In the genomic region with DNA sequence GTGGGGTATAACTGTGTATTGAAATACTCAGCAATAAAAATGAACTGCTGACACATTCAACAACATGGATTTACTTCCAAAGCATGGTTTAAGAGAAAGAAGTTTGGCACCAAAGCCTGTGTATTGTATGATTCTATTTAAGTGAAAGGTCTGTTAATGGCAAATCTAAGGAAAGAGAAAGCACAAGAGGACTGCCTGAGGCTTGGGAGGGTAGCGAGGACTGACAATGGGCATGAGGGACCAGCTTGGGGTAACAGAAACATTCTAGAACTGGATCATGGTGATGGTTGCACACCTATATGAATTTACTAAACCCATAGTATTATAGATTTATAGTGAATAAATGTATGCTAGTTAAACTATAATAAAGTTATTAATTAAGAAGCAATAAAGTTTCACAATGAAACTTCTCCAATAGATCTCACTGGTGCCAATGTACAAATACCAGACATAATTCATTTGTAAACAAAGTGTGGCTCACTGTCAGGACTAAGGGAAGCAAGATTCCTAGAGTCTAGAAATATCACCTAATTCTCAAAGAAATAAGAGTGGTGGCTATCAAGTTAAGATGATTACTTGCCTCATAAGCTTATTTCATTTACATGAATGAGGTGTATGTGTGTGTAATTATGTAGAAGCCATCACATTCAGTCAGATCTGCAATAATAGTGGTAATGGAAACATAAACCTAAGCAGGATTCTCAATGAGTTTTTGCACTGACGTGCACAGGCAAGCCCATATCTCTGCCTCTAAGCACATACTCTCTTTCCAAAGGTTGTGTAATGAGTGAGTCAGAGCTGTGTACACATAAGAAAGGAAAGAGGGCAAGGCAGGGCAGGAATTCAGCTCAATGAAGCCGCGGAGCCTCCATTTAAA, we compare ENCODE assay signal across 1 cellular context.
TF ChIP-seq lines count a peak whose summit lies in the region.

No MANE protein-coding gene starts in this region.

TF ChIP-seq in HepG2, 621 proteins besides CTCF, POLR2A, EP300 and RAD21 (continued from another document and continues in another):
- TF ChIP-seq, protein P1, sequence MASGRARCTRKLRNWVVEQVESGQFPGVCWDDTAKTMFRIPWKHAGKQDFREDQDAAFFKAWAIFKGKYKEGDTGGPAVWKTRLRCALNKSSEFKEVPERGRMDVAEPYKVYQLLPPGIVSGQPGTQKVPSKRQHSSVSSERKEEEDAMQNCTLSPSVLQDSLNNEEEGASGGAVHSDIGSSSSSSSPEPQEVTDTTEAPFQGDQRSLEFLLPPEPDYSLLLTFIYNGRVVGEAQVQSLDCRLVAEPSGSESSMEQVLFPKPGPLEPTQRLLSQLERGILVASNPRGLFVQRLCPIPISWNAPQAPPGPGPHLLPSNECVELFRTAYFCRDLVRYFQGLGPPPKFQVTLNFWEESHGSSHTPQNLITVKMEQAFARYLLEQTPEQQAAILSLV (CRISPR knock-in tag; IDR thresholded peaks at IDR 0.05; ENCODE audit: borderline replicate concordance), result no peak
- TF ChIP-seq TCF12 (IDR thresholded peaks at IDR 0.05) (no peak), TCF12 (CRISPR knock-in tag; IDR thresholded peaks at IDR 0.05) (no peak), ZNF24 (IDR thresholded peaks at IDR 0.05) (peak; percentile 57; the same call in 1 of the 2 replicates), ZNF468 (CRISPR knock-in tag; IDR thresholded peaks at IDR 0.05) (no peak), MBNL3 (CRISPR knock-in tag; conservative IDR thresholded peaks at IDR 0.05) (no peak), TRIM24 (CRISPR knock-in tag; IDR thresholded peaks at IDR 0.05) (no peak), PHF8 (CRISPR knock-in tag; IDR thresholded peaks at IDR 0.05) (no peak), SALL2 (CRISPR knock-in tag; IDR thresholded peaks at IDR 0.05) (no peak), ZNF747 (CRISPR knock-in tag; IDR thresholded peaks at IDR 0.05; ENCODE audit: borderline replicate concordance) (no peak), MTA1 (CRISPR knock-in tag; IDR thresholded peaks at IDR 0.05; ENCODE audit: borderline replicate concordance) (no peak), RORA (CRISPR knock-in tag; IDR thresholded peaks at IDR 0.05) (0 out of 2 replicates have a peak, but pooled peaks have one; percentile 39), ZSCAN22 (CRISPR knock-in tag; IDR thresholded peaks at IDR 0.05) (no peak), RELA (CRISPR knock-in tag; IDR thresholded peaks at IDR 0.05) (no peak), ZNF180 (CRISPR knock-in tag; IDR thresholded peaks at IDR 0.05; ENCODE audit: borderline replicate concordance, low read depth) (no peak), MXI1 (IDR thresholded peaks at IDR 0.05; ENCODE audit: borderline replicate concordance, low read depth, low read length) (no peak; the same call in 2 of the 3 replicates), ZNF331 (CRISPR knock-in tag; IDR thresholded peaks at IDR 0.05) (peak; percentile 87), BRD4 (CRISPR knock-in tag; IDR thresholded peaks at IDR 0.05) (no peak), ZNF446 (CRISPR knock-in tag; IDR thresholded peaks at IDR 0.05) (no peak), SP2 (CRISPR knock-in tag; IDR thresholded peaks at IDR 0.05) (no peak), ZNF230 (CRISPR knock-in tag; IDR thresholded peaks at IDR 0.05) (no peak), KLF16 (CRISPR knock-in tag; IDR thresholded peaks at IDR 0.05) (peak in 1 of 2 experiments; percentile 50; a peak in 1 of 4 replicates), SAP130 (CRISPR knock-in tag; IDR thresholded peaks at IDR 0.05; ENCODE audit: low read depth) (peak; percentile 74)
- TF ChIP-seq, protein P2, sequence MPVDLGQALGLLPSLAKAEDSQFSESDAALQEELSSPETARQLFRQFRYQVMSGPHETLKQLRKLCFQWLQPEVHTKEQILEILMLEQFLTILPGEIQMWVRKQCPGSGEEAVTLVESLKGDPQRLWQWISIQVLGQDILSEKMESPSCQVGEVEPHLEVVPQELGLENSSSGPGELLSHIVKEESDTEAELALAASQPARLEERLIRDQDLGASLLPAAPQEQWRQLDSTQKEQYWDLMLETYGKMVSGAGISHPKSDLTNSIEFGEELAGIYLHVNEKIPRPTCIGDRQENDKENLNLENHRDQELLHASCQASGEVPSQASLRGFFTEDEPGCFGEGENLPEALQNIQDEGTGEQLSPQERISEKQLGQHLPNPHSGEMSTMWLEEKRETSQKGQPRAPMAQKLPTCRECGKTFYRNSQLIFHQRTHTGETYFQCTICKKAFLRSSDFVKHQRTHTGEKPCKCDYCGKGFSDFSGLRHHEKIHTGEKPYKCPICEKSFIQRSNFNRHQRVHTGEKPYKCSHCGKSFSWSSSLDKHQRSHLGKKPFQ (CRISPR knock-in tag; IDR thresholded peaks at IDR 0.05; ENCODE audit: insufficient replicate concordance), result no peak
- TF ChIP-seq, protein P3, sequence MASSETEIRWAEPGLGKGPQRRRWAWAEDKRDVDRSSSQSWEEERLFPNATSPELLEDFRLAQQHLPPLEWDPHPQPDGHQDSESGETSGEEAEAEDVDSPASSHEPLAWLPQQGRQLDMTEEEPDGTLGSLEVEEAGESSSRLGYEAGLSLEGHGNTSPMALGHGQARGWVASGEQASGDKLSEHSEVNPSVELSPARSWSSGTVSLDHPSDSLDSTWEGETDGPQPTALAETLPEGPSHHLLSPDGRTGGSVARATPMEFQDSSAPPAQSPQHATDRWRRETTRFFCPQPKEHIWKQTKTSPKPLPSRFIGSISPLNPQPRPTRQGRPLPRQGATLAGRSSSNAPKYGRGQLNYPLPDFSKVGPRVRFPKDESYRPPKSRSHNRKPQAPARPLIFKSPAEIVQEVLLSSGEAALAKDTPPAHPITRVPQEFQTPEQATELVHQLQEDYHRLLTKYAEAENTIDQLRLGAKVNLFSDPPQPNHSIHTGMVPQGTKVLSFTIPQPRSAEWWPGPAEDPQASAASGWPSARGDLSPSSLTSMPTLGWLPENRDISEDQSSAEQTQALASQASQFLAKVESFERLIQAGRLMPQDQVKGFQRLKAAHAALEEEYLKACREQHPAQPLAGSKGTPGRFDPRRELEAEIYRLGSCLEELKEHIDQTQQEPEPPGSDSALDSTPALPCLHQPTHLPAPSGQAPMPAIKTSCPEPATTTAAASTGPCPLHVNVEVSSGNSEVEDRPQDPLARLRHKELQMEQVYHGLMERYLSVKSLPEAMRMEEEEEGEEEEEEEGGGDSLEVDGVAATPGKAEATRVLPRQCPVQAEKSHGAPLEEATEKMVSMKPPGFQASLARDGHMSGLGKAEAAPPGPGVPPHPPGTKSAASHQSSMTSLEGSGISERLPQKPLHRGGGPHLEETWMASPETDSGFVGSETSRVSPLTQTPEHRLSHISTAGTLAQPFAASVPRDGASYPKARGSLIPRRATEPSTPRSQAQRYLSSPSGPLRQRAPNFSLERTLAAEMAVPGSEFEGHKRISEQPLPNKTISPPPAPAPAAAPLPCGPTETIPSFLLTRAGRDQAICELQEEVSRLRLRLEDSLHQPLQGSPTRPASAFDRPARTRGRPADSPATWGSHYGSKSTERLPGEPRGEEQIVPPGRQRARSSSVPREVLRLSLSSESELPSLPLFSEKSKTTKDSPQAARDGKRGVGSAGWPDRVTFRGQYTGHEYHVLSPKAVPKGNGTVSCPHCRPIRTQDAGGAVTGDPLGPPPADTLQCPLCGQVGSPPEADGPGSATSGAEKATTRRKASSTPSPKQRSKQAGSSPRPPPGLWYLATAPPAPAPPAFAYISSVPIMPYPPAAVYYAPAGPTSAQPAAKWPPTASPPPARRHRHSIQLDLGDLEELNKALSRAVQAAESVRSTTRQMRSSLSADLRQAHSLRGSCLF (CRISPR knock-in tag; IDR thresholded peaks at IDR 0.05; ENCODE audit: borderline replicate concordance), result no peak
- TF ChIP-seq, protein P4, sequence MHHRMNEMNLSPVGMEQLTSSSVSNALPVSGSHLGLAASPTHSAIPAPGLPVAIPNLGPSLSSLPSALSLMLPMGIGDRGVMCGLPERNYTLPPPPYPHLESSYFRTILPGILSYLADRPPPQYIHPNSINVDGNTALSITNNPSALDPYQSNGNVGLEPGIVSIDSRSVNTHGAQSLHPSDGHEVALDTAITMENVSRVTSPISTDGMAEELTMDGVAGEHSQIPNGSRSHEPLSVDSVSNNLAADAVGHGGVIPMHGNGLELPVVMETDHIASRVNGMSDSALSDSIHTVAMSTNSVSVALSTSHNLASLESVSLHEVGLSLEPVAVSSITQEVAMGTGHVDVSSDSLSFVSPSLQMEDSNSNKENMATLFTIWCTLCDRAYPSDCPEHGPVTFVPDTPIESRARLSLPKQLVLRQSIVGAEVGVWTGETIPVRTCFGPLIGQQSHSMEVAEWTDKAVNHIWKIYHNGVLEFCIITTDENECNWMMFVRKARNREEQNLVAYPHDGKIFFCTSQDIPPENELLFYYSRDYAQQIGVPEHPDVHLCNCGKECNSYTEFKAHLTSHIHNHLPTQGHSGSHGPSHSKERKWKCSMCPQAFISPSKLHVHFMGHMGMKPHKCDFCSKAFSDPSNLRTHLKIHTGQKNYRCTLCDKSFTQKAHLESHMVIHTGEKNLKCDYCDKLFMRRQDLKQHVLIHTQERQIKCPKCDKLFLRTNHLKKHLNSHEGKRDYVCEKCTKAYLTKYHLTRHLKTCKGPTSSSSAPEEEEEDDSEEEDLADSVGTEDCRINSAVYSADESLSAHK (CRISPR knock-in tag; IDR thresholded peaks at IDR 0.05; ENCODE audit: borderline replicate concordance), result no peak
- TF ChIP-seq, protein P5, sequence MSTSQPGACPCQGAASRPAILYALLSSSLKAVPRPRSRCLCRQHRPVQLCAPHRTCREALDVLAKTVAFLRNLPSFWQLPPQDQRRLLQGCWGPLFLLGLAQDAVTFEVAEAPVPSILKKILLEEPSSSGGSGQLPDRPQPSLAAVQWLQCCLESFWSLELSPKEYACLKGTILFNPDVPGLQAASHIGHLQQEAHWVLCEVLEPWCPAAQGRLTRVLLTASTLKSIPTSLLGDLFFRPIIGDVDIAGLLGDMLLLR (CRISPR knock-in tag; IDR thresholded peaks at IDR 0.05), result no peak
- TF ChIP-seq, protein P6, sequence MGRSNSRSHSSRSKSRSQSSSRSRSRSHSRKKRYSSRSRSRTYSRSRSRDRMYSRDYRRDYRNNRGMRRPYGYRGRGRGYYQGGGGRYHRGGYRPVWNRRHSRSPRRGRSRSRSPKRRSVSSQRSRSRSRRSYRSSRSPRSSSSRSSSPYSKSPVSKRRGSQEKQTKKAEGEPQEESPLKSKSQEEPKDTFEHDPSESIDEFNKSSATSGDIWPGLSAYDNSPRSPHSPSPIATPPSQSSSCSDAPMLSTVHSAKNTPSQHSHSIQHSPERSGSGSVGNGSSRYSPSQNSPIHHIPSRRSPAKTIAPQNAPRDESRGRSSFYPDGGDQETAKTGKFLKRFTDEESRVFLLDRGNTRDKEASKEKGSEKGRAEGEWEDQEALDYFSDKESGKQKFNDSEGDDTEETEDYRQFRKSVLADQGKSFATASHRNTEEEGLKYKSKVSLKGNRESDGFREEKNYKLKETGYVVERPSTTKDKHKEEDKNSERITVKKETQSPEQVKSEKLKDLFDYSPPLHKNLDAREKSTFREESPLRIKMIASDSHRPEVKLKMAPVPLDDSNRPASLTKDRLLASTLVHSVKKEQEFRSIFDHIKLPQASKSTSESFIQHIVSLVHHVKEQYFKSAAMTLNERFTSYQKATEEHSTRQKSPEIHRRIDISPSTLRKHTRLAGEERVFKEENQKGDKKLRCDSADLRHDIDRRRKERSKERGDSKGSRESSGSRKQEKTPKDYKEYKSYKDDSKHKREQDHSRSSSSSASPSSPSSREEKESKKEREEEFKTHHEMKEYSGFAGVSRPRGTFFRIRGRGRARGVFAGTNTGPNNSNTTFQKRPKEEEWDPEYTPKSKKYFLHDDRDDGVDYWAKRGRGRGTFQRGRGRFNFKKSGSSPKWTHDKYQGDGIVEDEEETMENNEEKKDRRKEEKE (IDR thresholded peaks at IDR 0.05), result no peak
- TF ChIP-seq, protein P7, sequence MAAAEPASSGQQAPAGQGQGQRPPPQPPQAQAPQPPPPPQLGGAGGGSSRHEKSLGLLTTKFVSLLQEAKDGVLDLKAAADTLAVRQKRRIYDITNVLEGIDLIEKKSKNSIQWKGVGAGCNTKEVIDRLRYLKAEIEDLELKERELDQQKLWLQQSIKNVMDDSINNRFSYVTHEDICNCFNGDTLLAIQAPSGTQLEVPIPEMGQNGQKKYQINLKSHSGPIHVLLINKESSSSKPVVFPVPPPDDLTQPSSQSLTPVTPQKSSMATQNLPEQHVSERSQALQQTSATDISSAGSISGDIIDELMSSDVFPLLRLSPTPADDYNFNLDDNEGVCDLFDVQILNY (CRISPR knock-in tag; conservative IDR thresholded peaks at IDR 0.05), result no peak
- TF ChIP-seq, protein P8, sequence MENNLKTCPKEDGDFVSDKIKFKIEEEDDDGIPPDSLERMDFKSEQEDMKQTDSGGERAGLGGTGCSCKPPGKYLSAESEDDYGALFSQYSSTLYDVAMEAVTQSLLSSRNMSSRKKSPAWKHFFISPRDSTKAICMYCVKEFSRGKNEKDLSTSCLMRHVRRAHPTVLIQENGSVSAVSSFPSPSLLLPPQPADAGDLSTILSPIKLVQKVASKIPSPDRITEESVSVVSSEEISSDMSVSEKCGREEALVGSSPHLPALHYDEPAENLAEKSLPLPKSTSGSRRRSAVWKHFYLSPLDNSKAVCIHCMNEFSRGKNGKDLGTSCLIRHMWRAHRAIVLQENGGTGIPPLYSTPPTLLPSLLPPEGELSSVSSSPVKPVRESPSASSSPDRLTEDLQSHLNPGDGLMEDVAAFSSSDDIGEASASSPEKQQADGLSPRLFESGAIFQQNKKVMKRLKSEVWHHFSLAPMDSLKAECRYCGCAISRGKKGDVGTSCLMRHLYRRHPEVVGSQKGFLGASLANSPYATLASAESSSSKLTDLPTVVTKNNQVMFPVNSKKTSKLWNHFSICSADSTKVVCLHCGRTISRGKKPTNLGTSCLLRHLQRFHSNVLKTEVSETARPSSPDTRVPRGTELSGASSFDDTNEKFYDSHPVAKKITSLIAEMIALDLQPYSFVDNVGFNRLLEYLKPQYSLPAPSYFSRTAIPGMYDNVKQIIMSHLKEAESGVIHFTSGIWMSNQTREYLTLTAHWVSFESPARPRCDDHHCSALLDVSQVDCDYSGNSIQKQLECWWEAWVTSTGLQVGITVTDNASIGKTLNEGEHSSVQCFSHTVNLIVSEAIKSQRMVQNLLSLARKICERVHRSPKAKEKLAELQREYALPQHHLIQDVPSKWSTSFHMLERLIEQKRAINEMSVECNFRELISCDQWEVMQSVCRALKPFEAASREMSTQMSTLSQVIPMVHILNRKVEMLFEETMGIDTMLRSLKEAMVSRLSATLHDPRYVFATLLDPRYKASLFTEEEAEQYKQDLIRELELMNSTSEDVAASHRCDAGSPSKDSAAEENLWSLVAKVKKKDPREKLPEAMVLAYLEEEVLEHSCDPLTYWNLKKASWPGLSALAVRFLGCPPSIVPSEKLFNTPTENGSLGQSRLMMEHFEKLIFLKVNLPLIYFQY (CRISPR knock-in tag; IDR thresholded peaks at IDR 0.05; ENCODE audit: borderline replicate concordance), result no peak
- TF ChIP-seq, protein P9, sequence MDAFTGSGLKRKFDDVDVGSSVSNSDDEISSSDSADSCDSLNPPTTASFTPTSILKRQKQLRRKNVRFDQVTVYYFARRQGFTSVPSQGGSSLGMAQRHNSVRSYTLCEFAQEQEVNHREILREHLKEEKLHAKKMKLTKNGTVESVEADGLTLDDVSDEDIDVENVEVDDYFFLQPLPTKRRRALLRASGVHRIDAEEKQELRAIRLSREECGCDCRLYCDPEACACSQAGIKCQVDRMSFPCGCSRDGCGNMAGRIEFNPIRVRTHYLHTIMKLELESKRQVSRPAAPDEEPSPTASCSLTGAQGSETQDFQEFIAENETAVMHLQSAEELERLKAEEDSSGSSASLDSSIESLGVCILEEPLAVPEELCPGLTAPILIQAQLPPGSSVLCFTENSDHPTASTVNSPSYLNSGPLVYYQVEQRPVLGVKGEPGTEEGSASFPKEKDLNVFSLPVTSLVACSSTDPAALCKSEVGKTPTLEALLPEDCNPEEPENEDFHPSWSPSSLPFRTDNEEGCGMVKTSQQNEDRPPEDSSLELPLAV (CRISPR knock-in tag; conservative IDR thresholded peaks at IDR 0.05; ENCODE audit: low read depth), result no peak
